In the genomic region with DNA sequence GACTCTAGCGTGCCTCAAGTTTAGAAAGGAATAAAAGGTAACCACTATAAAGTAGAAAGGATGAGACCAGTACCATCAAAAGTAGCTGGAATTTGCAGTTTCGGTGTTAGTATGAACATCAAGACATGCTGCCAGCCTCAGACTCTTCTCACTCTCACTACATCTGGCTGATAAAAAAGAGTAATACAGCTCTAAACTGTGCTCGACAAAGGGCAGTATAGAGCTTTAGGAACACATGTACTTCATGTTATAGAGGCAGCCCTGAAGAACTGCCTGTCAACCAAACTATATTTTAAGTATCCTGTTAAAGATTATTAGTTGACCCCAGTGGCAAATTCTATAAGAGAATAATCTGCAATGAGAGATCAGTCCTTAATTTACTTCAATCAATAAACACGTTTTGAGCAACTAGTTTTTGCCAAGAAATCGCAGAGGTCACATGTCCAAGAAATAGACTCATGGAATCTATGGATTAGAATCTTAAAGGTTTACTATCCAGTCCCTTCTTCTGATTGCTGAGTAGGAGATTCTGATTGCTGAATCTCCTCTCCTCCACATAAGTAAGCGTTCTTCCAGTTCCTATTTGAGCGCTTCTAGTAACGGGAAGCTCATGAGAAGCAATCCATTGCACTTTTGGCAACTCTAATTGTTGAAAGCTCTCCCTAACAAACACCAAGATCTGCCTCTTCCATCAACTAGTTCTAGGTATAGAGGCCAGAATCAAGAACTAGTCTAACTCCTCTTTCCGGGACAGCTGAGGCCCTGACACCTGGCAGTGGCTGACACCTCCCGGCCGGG, we compare ENCODE assay signal across 8 cellular contexts. TPM values are rescaled to one million over a fixed set of nuclear protein-coding genes. Genes with fewer than 3 reads are reported as not detected.
DNase-seq lines count a peak whose midpoint lies in the region; ATAC-seq lines count a peak whose summit lies in the region.

No MANE protein-coding gene starts in this region.

- H3K36me3 Mint-ChIP-seq in activated naive CD8-positive, alpha-beta T cell, result peaks cover 7% of the 10 kb centered on the region
- peaks cover 0 to 8% (median 4%) of the 10 kb centered on the region in 3 donors for H3K36me3 Mint-ChIP-seq in immature natural killer cell
- H3K36me3 Mint-ChIP-seq in stimulated activated naive CD8-positive, alpha-beta T cell treated with anti-CD3 and anti-CD28 coated beads, Interleukin-15, Interleukin-2, amounts not matched to agents 100 ng/mL and 50 ng/mL, for 24 hours (ENCODE audit: low read depth), result peaks cover 27% of the 10 kb centered on the region

- H3K4me1 Mint-ChIP-seq in activated naive CD8-positive, alpha-beta T cell (ENCODE audit: low read depth), result peaks cover 55% of the 10 kb centered on the region
- peaks cover 42 to 50% of the 10 kb centered on the region in 2 donors for H3K4me1 Mint-ChIP-seq in immature natural killer cell
- H3K4me1 Mint-ChIP-seq in stimulated activated naive CD8-positive, alpha-beta T cell treated with anti-CD3 and anti-CD28 coated beads, Interleukin-15, Interleukin-2, amounts not matched to agents 100 ng/mL and 50 ng/mL, for 24 hours (ENCODE audit: low read depth), result peaks cover 66% of the 10 kb centered on the region

- H3K9me3 Mint-ChIP-seq in activated naive CD8-positive, alpha-beta T cell (ENCODE audit: low read depth), result no peaks in the 10 kb centered on the region
- H3K9me3 Mint-ChIP-seq in immature natural killer cell, result peaks cover 0 to 2% (median 0%) of the 10 kb centered on the region in 6 donors
- no peaks in the 10 kb centered on the region for H3K9me3 Mint-ChIP-seq in stimulated activated naive CD8-positive, alpha-beta T cell treated with anti-CD3 and anti-CD28 coated beads, Interleukin-15, Interleukin-2, amounts not matched to agents 100 ng/mL and 50 ng/mL, for 24 hours

- peaks cover under 1% of the 10 kb centered on the region for H3K27me3 Mint-ChIP-seq in activated naive CD8-positive, alpha-beta T cell
- H3K27me3 Mint-ChIP-seq in immature natural killer cell (ENCODE audit: low read depth in 3 of 3), result peaks cover 5 to 10% (median 5%) of the 10 kb centered on the region in 3 donors
- no peaks in the 10 kb centered on the region for H3K27me3 Mint-ChIP-seq in stimulated activated naive CD8-positive, alpha-beta T cell treated with anti-CD3 and anti-CD28 coated beads, Interleukin-15, Interleukin-2, amounts not matched to agents 100 ng/mL and 50 ng/mL, for 24 hours

- DNase-seq in immature natural killer cell, result no peak
- DNase-seq in retina, result no peak
- DNase-seq in SKM-1 treated with dmso at 0.1 percent for 144 hours (lab: John Stamatoyannopoulos, UW; ENCODE audit: unreplicated experiment), result no peak

- ATAC-seq in GM18508 (IDR thresholded peaks at IDR 0.05; ENCODE audit: insufficient read depth, unreplicated experiment) (peak; percentile 15), HG03571 (IDR thresholded peaks at IDR 0.05; ENCODE audit: unreplicated experiment) (peak; percentile 1), GM18502 (IDR thresholded peaks at IDR 0.05; ENCODE audit: poor library complexity, unreplicated experiment) (no peak)

- peak overlapping the region; percentile 91 for H3K27ac Mint-ChIP-seq in activated naive CD8-positive, alpha-beta T cell
- H3K27ac Mint-ChIP-seq in immature natural killer cell, result peak overlapping the region; percentile 94 to 98 (median 96)
- peak overlapping the region; percentile 86 for H3K27ac Mint-ChIP-seq in stimulated activated naive CD8-positive, alpha-beta T cell treated with anti-CD3 and anti-CD28 coated beads, Interleukin-15, Interleukin-2, amounts not matched to agents 100 ng/mL and 50 ng/mL, for 24 hours

- peak overlapping the region; percentile 93 for H3K4me3 Mint-ChIP-seq in activated naive CD8-positive, alpha-beta T cell
- peak overlapping the region; percentile 86 to 94 (median 88) for H3K4me3 Mint-ChIP-seq in immature natural killer cell
- H3K4me3 Mint-ChIP-seq in stimulated activated naive CD8-positive, alpha-beta T cell treated with anti-CD3 and anti-CD28 coated beads, Interleukin-15, Interleukin-2, amounts not matched to agents 100 ng/mL and 50 ng/mL, for 24 hours, result peak overlapping the region; percentile 95

RNA-seq across cellular contexts. Expression of a gene that starts 0.9 kb away (rescaled TPM):
- polyA plus RNA-seq in immature natural killer cell, result 10 to 100 TPM; 32.2 to 36.5 (median 32.5) TPM
